Comparison of ENCODE assay signal across 3 cellular contexts in the genomic region with DNA sequence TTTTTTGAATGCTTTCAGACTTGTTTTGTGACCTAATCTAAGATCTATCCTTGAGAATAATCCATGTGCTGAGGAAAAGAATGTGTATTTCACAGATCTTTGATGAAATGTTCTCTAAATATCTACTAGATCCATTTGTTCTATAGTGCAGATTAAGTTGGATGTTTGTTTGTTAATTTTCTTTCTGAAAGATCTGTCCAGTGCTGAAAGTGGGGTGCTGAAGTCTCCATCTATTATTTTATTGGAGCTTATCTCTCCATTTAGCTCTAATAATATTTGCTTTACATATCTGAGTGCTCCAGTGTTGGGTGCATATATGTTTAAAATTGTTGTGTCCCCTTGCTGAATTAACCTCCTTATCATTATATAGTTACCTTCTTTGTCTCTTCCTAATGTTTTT.
A peak's percentile ranks its signal among the peaks of the same experiment; 100 is the strongest.
TF ChIP-seq lines count a peak whose summit lies in the region.

No MANE protein-coding gene starts in this region.

TF ChIP-seq in HCT116, 20 proteins besides CTCF, POLR2A, EP300 and RAD21:
- TF ChIP-seq, protein P1, sequence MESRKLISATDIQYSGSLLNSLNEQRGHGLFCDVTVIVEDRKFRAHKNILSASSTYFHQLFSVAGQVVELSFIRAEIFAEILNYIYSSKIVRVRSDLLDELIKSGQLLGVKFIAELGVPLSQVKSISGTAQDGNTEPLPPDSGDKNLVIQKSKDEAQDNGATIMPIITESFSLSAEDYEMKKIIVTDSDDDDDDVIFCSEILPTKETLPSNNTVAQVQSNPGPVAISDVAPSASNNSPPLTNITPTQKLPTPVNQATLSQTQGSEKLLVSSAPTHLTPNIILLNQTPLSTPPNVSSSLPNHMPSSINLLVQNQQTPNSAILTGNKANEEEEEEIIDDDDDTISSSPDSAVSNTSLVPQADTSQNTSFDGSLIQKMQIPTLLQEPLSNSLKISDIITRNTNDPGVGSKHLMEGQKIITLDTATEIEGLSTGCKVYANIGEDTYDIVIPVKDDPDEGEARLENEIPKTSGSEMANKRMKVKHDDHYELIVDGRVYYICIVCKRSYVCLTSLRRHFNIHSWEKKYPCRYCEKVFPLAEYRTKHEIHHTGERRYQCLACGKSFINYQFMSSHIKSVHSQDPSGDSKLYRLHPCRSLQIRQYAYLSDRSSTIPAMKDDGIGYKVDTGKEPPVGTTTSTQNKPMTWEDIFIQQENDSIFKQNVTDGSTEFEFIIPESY (IDR thresholded peaks at IDR 0.05; ENCODE audit: extremely low read depth, insufficient replicate concordance, low read length), result no peak
- TF ChIP-seq, protein P2, sequence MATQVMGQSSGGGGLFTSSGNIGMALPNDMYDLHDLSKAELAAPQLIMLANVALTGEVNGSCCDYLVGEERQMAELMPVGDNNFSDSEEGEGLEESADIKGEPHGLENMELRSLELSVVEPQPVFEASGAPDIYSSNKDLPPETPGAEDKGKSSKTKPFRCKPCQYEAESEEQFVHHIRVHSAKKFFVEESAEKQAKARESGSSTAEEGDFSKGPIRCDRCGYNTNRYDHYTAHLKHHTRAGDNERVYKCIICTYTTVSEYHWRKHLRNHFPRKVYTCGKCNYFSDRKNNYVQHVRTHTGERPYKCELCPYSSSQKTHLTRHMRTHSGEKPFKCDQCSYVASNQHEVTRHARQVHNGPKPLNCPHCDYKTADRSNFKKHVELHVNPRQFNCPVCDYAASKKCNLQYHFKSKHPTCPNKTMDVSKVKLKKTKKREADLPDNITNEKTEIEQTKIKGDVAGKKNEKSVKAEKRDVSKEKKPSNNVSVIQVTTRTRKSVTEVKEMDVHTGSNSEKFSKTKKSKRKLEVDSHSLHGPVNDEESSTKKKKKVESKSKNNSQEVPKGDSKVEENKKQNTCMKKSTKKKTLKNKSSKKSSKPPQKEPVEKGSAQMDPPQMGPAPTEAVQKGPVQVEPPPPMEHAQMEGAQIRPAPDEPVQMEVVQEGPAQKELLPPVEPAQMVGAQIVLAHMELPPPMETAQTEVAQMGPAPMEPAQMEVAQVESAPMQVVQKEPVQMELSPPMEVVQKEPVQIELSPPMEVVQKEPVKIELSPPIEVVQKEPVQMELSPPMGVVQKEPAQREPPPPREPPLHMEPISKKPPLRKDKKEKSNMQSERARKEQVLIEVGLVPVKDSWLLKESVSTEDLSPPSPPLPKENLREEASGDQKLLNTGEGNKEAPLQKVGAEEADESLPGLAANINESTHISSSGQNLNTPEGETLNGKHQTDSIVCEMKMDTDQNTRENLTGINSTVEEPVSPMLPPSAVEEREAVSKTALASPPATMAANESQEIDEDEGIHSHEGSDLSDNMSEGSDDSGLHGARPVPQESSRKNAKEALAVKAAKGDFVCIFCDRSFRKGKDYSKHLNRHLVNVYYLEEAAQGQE (IDR thresholded peaks at IDR 0.05; ENCODE audit: low read depth), result peak; percentile 11; the same call in 1 of the 2 replicates
TF ChIP-seq in HCT116: peak in this region for 1.

TF ChIP-seq in HEK293, 187 proteins besides CTCF, POLR2A, EP300 and RAD21:
- TF ChIP-seq, protein P2 (tag by site-specific recombination; IDR thresholded peaks at IDR 0.05), result peak; percentile 71
- TF ChIP-seq GFI1B (tag by site-specific recombination; IDR thresholded peaks at IDR 0.05), result no peak
- no peak for TF ChIP-seq ZNF792 (tag by site-specific recombination; IDR thresholded peaks at IDR 0.05)
- no peak for TF ChIP-seq ZNF350 (tag by site-specific recombination; IDR thresholded peaks at IDR 0.05)
- TF ChIP-seq ZNF416 (tag by site-specific recombination; IDR thresholded peaks at IDR 0.05), result no peak
- TF ChIP-seq, protein P3, sequence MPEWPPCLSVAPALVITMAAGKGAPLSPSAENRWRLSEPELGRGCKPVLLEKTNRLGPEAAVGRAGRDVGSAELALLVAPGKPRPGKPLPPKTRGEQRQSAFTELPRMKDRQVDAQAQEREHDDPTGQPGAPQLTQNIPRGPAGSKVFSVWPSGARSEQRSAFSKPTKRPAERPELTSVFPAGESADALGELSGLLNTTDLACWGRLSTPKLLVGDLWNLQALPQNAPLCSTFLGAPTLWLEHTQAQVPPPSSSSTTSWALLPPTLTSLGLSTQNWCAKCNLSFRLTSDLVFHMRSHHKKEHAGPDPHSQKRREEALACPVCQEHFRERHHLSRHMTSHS (tag by site-specific recombination; IDR thresholded peaks at IDR 0.05), result no peak

TF ChIP-seq in Ishikawa, 13 proteins besides CTCF, POLR2A, EP300 and RAD21 (continued from another document):
- TF ChIP-seq, protein P2 (IDR thresholded peaks at IDR 0.05; ENCODE audit: low read depth), result peak; percentile 68
- TF ChIP-seq ZBTB7A (IDR thresholded peaks at IDR 0.05; ENCODE audit: low read depth) (no peak), TAF1 (IDR thresholded peaks at IDR 0.05; ENCODE audit: low read depth) (no peak), FOXM1 (IDR thresholded peaks at IDR 0.05; ENCODE audit: borderline replicate concordance, low read depth) (no peak), EGR1 (IDR thresholded peaks at IDR 0.05) (no peak)
TF ChIP-seq in Ishikawa: peak in this region for 1.
